8 cellular contexts compared by ENCODE assay signal in genomic region chr9:137441289-137441934, GRCh38. TPM values are rescaled to one million over a fixed set of nuclear protein-coding genes. Genes with fewer than 3 reads are reported as not detected.
A peak's percentile ranks its signal among the peaks of the same experiment; 100 is the strongest.
DNase-seq lines count a peak whose midpoint lies in the region; ATAC-seq lines count a peak whose summit lies in the region.

ENTPD8 (minus strand) TSS chr9:137441357; CDS start chr9:137438285, 3,072 bp downstream.

- DNase-seq in NCI-H82 (lab: John Stamatoyannopoulos, UW) (peak; percentile 78), NCI-H82 treated with DMSO at 0.1 percent for 48 hours (lab: John Stamatoyannopoulos, UW; ENCODE audit: unreplicated experiment) (no peak), NCI-H748 treated with DMSO at 0.1 percent for 48 hours (lab: John Stamatoyannopoulos, UW) (peak; percentile 72), GDM1 (lab: John Stamatoyannopoulos, UW) (no peak)

- H3K27ac ChIP-seq in ectodermal cell (ENCODE audit: insufficient read depth, low read depth, low read length, poor library complexity, severe bottlenecking) (no peak within 1 kb of the TSS), mucosa of rectum (ENCODE audit: low read depth in 2 of 2, low read length in 2 of 2) (peak within 1 kb of the TSS; percentile 43 to 71)

- H3K36me3 ChIP-seq in ectodermal cell (ENCODE audit: control insufficient read depth, insufficient read depth, low read length) (no peaks in the 10 kb centered on the region), mucosa of rectum (ENCODE audit: control insufficient read depth in 2 of 2, insufficient read depth in 2 of 2, low read length in 2 of 2) (no peaks in the 10 kb centered on the region)

- no peaks in the 10 kb centered on the region for H3K9me3 ChIP-seq in ectodermal cell (ENCODE audit: control insufficient read depth, low read length)
- H3K9me3 ChIP-seq in mucosa of rectum (ENCODE audit: control insufficient read depth in 2 of 2, low read length in 2 of 2), result no peaks in the 10 kb centered on the region

- no peak within 1 kb of the TSS for H3K9ac ChIP-seq in mucosa of rectum (ENCODE audit: low read depth in 1 of 2, low read length in 2 of 2)

- H3K4me3 ChIP-seq in ectodermal cell (ENCODE audit: insufficient read depth, low read depth, low read length) (peak within 1 kb of the TSS; percentile 31), mucosa of rectum (ENCODE audit: low read length in 2 of 2) (peak within 1 kb of the TSS in 1 of 2 donors; percentile 57)

- peaks cover 18% of the 10 kb centered on the region for H3K27me3 ChIP-seq in ectodermal cell (ENCODE audit: control insufficient read depth, insufficient read depth, low read length, poor library complexity, severe bottlenecking)
- peaks cover 0 to 2% of the 10 kb centered on the region in 2 donors for H3K27me3 ChIP-seq in mucosa of rectum (ENCODE audit: control insufficient read depth in 2 of 2, insufficient read depth in 2 of 2, low read length in 2 of 2)

- 1% methylated on average over 52 to 62 of the region's 62 CpGs for WGBS in ectodermal cell, 2 experiments

- ATAC-seq in HG03469 (IDR thresholded peaks at IDR 0.05; ENCODE audit: unreplicated experiment) (no peak), GM21717 (IDR thresholded peaks at IDR 0.05; ENCODE audit: unreplicated experiment) (no peak)

- peaks cover 3% of the 10 kb centered on the region for H3K4me1 ChIP-seq in ectodermal cell (ENCODE audit: control insufficient read depth, insufficient read depth, low read length)
- peaks cover 22 to 34% of the 10 kb centered on the region in 2 donors for H3K4me1 ChIP-seq in mucosa of rectum (ENCODE audit: control insufficient read depth in 2 of 2, insufficient read depth in 2 of 2, low read length in 2 of 2)

RNA-seq across cellular contexts. Expression of gene ENTPD8, which starts in this region (rescaled TPM):
- polyA plus RNA-seq in ectodermal cell (2013, experiment 1 of 4), result 0.48 TPM
- polyA plus RNA-seq in ectodermal cell (2013, experiment 2 of 4), result 0.27 TPM
- polyA plus RNA-seq in ectodermal cell (2013, experiment 3 of 4), result not detected
- 0.24 TPM for polyA plus RNA-seq in ectodermal cell (2013, experiment 4 of 4)

Comparison
In these comparisons a context has a peak if more than half of its experiments do, and no peak if none do; other contexts are left out.
1. DNase-seq: peak in NCI-H82 (single experiment) and NCI-H748 treated with DMSO at 0.1 percent for 48 hours (single experiment); none in NCI-H82 treated with DMSO at 0.1 percent for 48 hours (single experiment) and GDM1 (single experiment).